Comparison of ENCODE assay signal across 21 cellular contexts in the genomic region with DNA sequence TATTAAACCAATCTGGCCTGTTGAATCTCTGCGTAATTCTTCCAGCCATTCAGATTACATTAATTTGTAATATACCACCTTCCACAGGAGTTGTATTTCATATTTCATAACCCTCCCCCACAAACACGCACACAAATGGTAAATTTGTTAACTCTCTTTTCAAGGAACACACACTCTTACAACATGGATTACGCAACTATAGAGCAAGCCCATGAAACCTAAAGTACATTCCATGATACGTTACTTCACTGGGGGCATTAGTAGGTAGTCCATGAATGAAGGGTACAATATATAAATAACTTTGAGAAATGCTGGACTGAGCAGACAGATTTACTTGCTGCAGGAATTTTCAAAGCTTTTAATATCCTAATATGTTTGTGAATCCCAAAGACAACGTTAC.
A peak's percentile ranks its signal among the peaks of the same experiment; 100 is the strongest.
DNase-seq lines count a peak whose midpoint lies in the region; ATAC-seq, FAIRE-seq and TF ChIP-seq lines count a peak whose summit lies in the region.
"Had no signal": no experiment of that assay in that cellular context is flagged by ENCODE, and none has a peak within 500 bp of the region (broad histone marks: within the 10 kb centered on the region; RNA-seq: fewer than 3 reads in every experiment).

No MANE protein-coding gene starts in this region.

- H3K14ac ChIP-seq in H1 (ENCODE audit: insufficient read length): no peak overlapping the region

- H3K27me3 Mint-ChIP-seq in activated T-helper 2 cell treated with anti-CD3 and anti-CD28 coated beads, Interferon-gamma antibody, Interleukin-2, Interleukin-4, amounts not matched to agents 10 μg/mL and 5 μg/mL and 100 μg/mL, durations not matched to agents 14 hours and 24 hours and 36 hours (ENCODE audit: low read depth): peaks cover 5% of the 10 kb centered on the region

- no peak overlapping the region for H3K18ac ChIP-seq in H1 (ENCODE audit: extremely low read depth, low read length)

- TF ChIP-seq CTCF in H1 (IDR thresholded peaks at IDR 0.05; ENCODE audit: control extremely low read depth in 1 of 3, insufficient read depth in 1 of 3, low read depth in 1 of 3, low read length in 3 of 3) (no peak), upper lobe of right lung (IDR thresholded peaks at IDR 0.05) (no peak), PC-9 (conservative IDR thresholded peaks at IDR 0.05) (no peak)

- no peak overlapping the region for H3K56ac ChIP-seq in H1 (replicated peaks; ENCODE audit: insufficient read length, low read depth, low read length)

- H3K4me1 ChIP-seq in H1 (replicated peaks in 1 of 4; ENCODE audit: control insufficient read depth in 3 of 4, insufficient read depth in 4 of 4, low read length in 3 of 4): no peaks in the 10 kb centered on the region
- no peaks in the 10 kb centered on the region for H3K4me1 ChIP-seq in upper lobe of right lung
- H3K4me1 ChIP-seq in PC-9 (replicated peaks; ENCODE audit: insufficient read depth): no peaks in the 10 kb centered on the region
- H3K4me1 ChIP-seq: BE2C had no signal

- H3K36me3 Mint-ChIP-seq in activated T-helper 2 cell treated with anti-CD3 and anti-CD28 coated beads, Interferon-gamma antibody, Interleukin-2, Interleukin-4, amounts not matched to agents 10 μg/mL and 5 μg/mL and 100 μg/mL, durations not matched to agents 14 hours and 24 hours and 36 hours (ENCODE audit: low read depth): no peaks in the 10 kb centered on the region
- H3K36me3 Mint-ChIP-seq: IgD-negative memory B cell had no signal

- no peak overlapping the region for H3K4ac ChIP-seq in H1 (replicated peaks; ENCODE audit: insufficient read length, low read depth, low read length)

- FAIRE-seq in H1 (lab: Jason Lieb, UNC): no peak

- H3K27me3 ChIP-seq in H1 (replicated peaks in 1 of 4; ENCODE audit: control insufficient read depth in 3 of 4, extremely low read depth in 1 of 4, insufficient read depth in 3 of 4, low read length in 3 of 4) (no peaks in the 10 kb centered on the region; a peak in 1 of 7 replicates), upper lobe of right lung (no peaks in the 10 kb centered on the region), PC-9 (ENCODE audit: insufficient read depth, low read depth) (no peaks in the 10 kb centered on the region)
- H3K27me3 ChIP-seq: BE2C had no signal

- H3K9me2 ChIP-seq in PC-9 (ENCODE audit: insufficient read depth): no peaks in the 10 kb centered on the region

- no peak overlapping the region for H4K91ac ChIP-seq in H1 (replicated peaks; ENCODE audit: insufficient read length, low read length)

- POLR2A ChIA-PET in H1 (lab: Charles Lee; ENCODE audit: partially characterized antibody): no interaction called here
- POLR2A ChIA-PET in PC-9 (lab: Charles Lee; ENCODE audit: unreplicated experiment): no interaction called here

- H3K4me3 Mint-ChIP-seq in activated T-helper 2 cell treated with anti-CD3 and anti-CD28 coated beads, Interferon-gamma antibody, Interleukin-2, Interleukin-4, amounts not matched to agents 10 μg/mL and 5 μg/mL and 100 μg/mL, durations not matched to agents 14 hours and 24 hours and 36 hours (ENCODE audit: low read depth): no peak overlapping the region
- H3K4me3 Mint-ChIP-seq: CD4-positive, alpha-beta T cell; H9; IgD-negative memory B cell had no signal

- H4K8ac ChIP-seq in H1 (ENCODE audit: extremely low read depth, insufficient read depth, low read length): no peak overlapping the region

- peaks cover 11% of the 10 kb centered on the region for H3K4me1 Mint-ChIP-seq in activated T-helper 2 cell treated with anti-CD3 and anti-CD28 coated beads, Interferon-gamma antibody, Interleukin-2, Interleukin-4, amounts not matched to agents 10 μg/mL and 5 μg/mL and 100 μg/mL, durations not matched to agents 14 hours and 24 hours and 36 hours (ENCODE audit: low read depth)
- H3K4me1 Mint-ChIP-seq: H9 had no signal

- no peak overlapping the region for H2BK5ac ChIP-seq in H1 (ENCODE audit: low read depth, low read length)

- H2AFZ ChIP-seq in H1 (ENCODE audit: low read length): no peak overlapping the region
- H2AFZ ChIP-seq in PC-9: no peak overlapping the region

- no peak overlapping the region for H2BK12ac ChIP-seq in H1 (ENCODE audit: low read depth, low read length)

- no peaks in the 10 kb centered on the region for H3K36me3 ChIP-seq in H1 (ENCODE audit: control insufficient read depth in 2 of 4, insufficient read depth in 4 of 4, low read length in 3 of 4)
- H3K36me3 ChIP-seq in upper lobe of right lung: no peaks in the 10 kb centered on the region
- no peaks in the 10 kb centered on the region for H3K36me3 ChIP-seq in PC-9 (ENCODE audit: low read depth)
- H3K36me3 ChIP-seq: BE2C, SJCRH30 had no signal

- intact Hi-C loops in upper lobe of right lung (cut with DNase I) (no loop called here), PC-9 (cut with micrococcal nuclease; ENCODE audit: unreplicated experiment) (no loop called here)
- intact Hi-C loops in activated T-helper 2 cell treated with anti-CD3 and anti-CD28 coated beads, Interferon-gamma antibody, Interleukin-2, Interleukin-4, amounts not matched to agents 10 μg/mL and 5 μg/mL and 100 μg/mL, durations not matched to agents 14 hours and 24 hours and 36 hours (cut with micrococcal nuclease): no loop called here

- peak; percentile 26 for ATAC-seq in upper lobe of right lung

- no peak overlapping the region for H4K5ac ChIP-seq in H1 (ENCODE audit: insufficient read length, low read depth, low read length)

- H2BK20ac ChIP-seq in H1 (ENCODE audit: low read length): no peak overlapping the region

- H2BK120ac ChIP-seq in H1 (replicated peaks; ENCODE audit: low read depth, low read length): no peak overlapping the region

- BruUV-seq in PC-9 (replicated peaks; lab: Mats Ljungman, UMichigan): no TSS peak

- H3K79me2 ChIP-seq in H1 (ENCODE audit: control insufficient read depth in 1 of 2, insufficient read depth in 2 of 2, low read length in 2 of 2): no peaks in the 10 kb centered on the region
- H3K79me2 ChIP-seq in PC-9 (ENCODE audit: low read depth): no peaks in the 10 kb centered on the region

- no peak overlapping the region for H3K4me2 ChIP-seq in H1 (ENCODE audit: insufficient read depth in 1 of 2, low read depth in 2 of 2, low read length in 2 of 2)
- H3K4me2 ChIP-seq in PC-9: no peak overlapping the region

- no peaks in the 10 kb centered on the region for H3K23me2 ChIP-seq in H1 (ENCODE audit: low read depth, low read length)

- no peaks in the 10 kb centered on the region; a peak in 1 of 4 replicates for H3K9me3 ChIP-seq in H1 (ENCODE audit: insufficient read depth in 2 of 2, low read depth in 1 of 2, low read length in 1 of 2)
- no peaks in the 10 kb centered on the region for H3K9me3 ChIP-seq in upper lobe of right lung
- no peaks in the 10 kb centered on the region for H3K9me3 ChIP-seq in PC-9 (ENCODE audit: insufficient read depth, low read depth)
- H3K9me3 ChIP-seq: BE2C had no signal

- no peak overlapping the region for H2AK5ac ChIP-seq in H1 (ENCODE audit: low read depth, low read length)

- no peak overlapping the region for H3K27ac Mint-ChIP-seq in activated T-helper 2 cell treated with anti-CD3 and anti-CD28 coated beads, Interferon-gamma antibody, Interleukin-2, Interleukin-4, amounts not matched to agents 10 μg/mL and 5 μg/mL and 100 μg/mL, durations not matched to agents 14 hours and 24 hours and 36 hours
- H3K27ac Mint-ChIP-seq: CD4-positive, alpha-beta T cell; H9; IgD-negative memory B cell had no signal

- peak; percentile 34 to 35 for DNase-seq in NOMO-1 (lab: John Stamatoyannopoulos, UW; ENCODE audit: unreplicated experiment in 2 of 2)
- DNase-seq in NOMO-1 treated with dmso at 0.1 percent for 144 hours (lab: John Stamatoyannopoulos, UW; ENCODE audit: unreplicated experiment): no peak
- peak; percentile 44 for DNase-seq in NOMO-1 treated with DMSO at 0.1 percent for 48 hours (lab: John Stamatoyannopoulos, UW; ENCODE audit: unreplicated experiment)
- DNase-seq in H1 (ENCODE audit: low read depth in 1 of 2, low spot score in 2 of 2): no peak
- no peak for DNase-seq in upper lobe of right lung
- no peak for DNase-seq in activated T-helper 2 cell treated with anti-CD3 and anti-CD28 coated beads, Interferon-gamma antibody, Interleukin-2, Interleukin-4, amounts not matched to agents 10 μg/mL and 5 μg/mL and 100 μg/mL, durations not matched to agents 14 hours and 24 hours and 36 hours (ENCODE audit: low spot score)
- DNase-seq in PC-9: no peak
- DNase-seq in dermis blood vessel endothelial cell: no peak
- DNase-seq: BE2C; CD4-positive, alpha-beta T cell; EL; H9; NCI-H1092 treated with DMSO at 0.1 percent for 48 hours; NCI-H2081 treated with DMSO at 0.1 percent for 48 hours; NCI-H510A; NCI-H82; RPMI8226; SJCRH30; SW 1271 had no signal

- no peaks in the 10 kb centered on the region for H3K9me3 Mint-ChIP-seq in activated T-helper 2 cell treated with anti-CD3 and anti-CD28 coated beads, Interferon-gamma antibody, Interleukin-2, Interleukin-4, amounts not matched to agents 10 μg/mL and 5 μg/mL and 100 μg/mL, durations not matched to agents 14 hours and 24 hours and 36 hours
- H3K9me3 Mint-ChIP-seq: CD4-positive, alpha-beta T cell; H9; IgD-negative memory B cell had no signal

- CTCF ChIA-PET in H1 (lab: Charles Lee; ENCODE audit: partially characterized antibody): interaction anchor here (1.9 kb wide), 1 partner anchor 8 kb away, joined by 4 read pairs; no protein-coding TSS in a partner anchor
- CTCF ChIA-PET in PC-9 (lab: Charles Lee): no interaction called here

- no peaks in the 10 kb centered on the region for H3F3A ChIP-seq in PC-9 (ENCODE audit: insufficient read depth, low read depth)

- no peak overlapping the region for H3K27ac ChIP-seq in H1 (ENCODE audit: low read depth, low read length)
- H3K27ac ChIP-seq in upper lobe of right lung: no peak overlapping the region
- no peak overlapping the region for H3K27ac ChIP-seq in PC-9
- H3K27ac ChIP-seq: 22Rv1, SJCRH30 had no signal

- TF ChIP-seq POLR2A in H1 (IDR thresholded peaks at IDR 0.05; ENCODE audit: control extremely low read depth in 1 of 2, low read depth in 2 of 2, low read length in 2 of 2): no peak

- H3K23ac ChIP-seq in H1 (ENCODE audit: insufficient read length): no peak overlapping the region

- TF ChIP-seq EP300 in H1 (IDR thresholded peaks at IDR 0.05; ENCODE audit: borderline replicate concordance in 1 of 2, low read depth in 2 of 2, low read length in 2 of 2): no peak

- H3K9ac ChIP-seq in H1 (replicated peaks in 1 of 4; ENCODE audit: extremely low read depth in 1 of 4, low read depth in 3 of 4, low read length in 3 of 4): no peak overlapping the region

- H3K4me3 ChIP-seq in H1 (ENCODE audit: extremely low read depth in 1 of 4, insufficient read depth in 2 of 4, low read depth in 3 of 4, low read length in 4 of 4) (no peak overlapping the region), upper lobe of right lung (no peak overlapping the region), PC-9 (no peak overlapping the region)
- H3K4me3 ChIP-seq: SJCRH30 had no signal

- H4K20me1 ChIP-seq in H1 (replicated peaks in 1 of 2; ENCODE audit: control insufficient read depth in 1 of 2, insufficient read depth in 2 of 2, low read length in 2 of 2) (no peaks in the 10 kb centered on the region), PC-9 (ENCODE audit: insufficient read depth) (no peaks in the 10 kb centered on the region)

- no peak for TF ChIP-seq RAD21 in H1 (IDR thresholded peaks at IDR 0.05 in 1 of 2, conservative IDR thresholded peaks at IDR 0.05 in 1 of 2; ENCODE audit: low read depth in 2 of 2, low read length in 2 of 2)

- no peak overlapping the region for H2BK15ac ChIP-seq in H1 (ENCODE audit: low read length)

- WGBS in H1 (ENCODE audit: extremely low coverage in 1 of 2, insufficient coverage in 1 of 2, insufficient read length in 1 of 2, insufficient replicate concordance in 2 of 2, low coverage in 1 of 2, low lambda C conversion rate in 2 of 2, missing lambda C conversion rate in 1 of 2), 2 experiments: 90% methylated on average over 5 of the region's 5 CpGs; no CpG with 5 or more reads in 1 of the 2 experiments

- no peaks in the 10 kb centered on the region for H3K79me1 ChIP-seq in H1 (ENCODE audit: low read depth, low read length)

Comparison
In these comparisons a context has a peak if more than half of its experiments do, and no peak if none do; other contexts are left out.
1. DNase-seq: peak in NOMO-1 (2 of 2) and NOMO-1 treated with DMSO at 0.1 percent for 48 hours (single experiment); none in NOMO-1 treated with dmso at 0.1 percent for 144 hours (single experiment), H1 (0 of 2), upper lobe of right lung (single experiment), activated T-helper 2 cell treated with anti-CD3 and anti-CD28 coated beads, Interferon-gamma antibody, Interleukin-2, Interleukin-4, amounts not matched to agents 10 μg/mL and 5 μg/mL and 100 μg/mL, durations not matched to agents 14 hours and 24 hours and 36 hours (single experiment), PC-9 (0 of 2) and dermis blood vessel endothelial cell (single experiment).